ENCODE assay signal across 8 cellular contexts in genomic region chr5:38208782-38209378, GRCh38. TPM values are rescaled to one million over a fixed set of nuclear protein-coding genes. Genes with fewer than 3 reads are reported as not detected.
A peak's percentile ranks its signal among the peaks of the same experiment; 100 is the strongest.
DNase-seq lines count a peak whose midpoint lies in the region; ATAC-seq and TF ChIP-seq lines count a peak whose summit lies in the region.

No MANE protein-coding gene starts in this region.

- no peak overlapping the region for H3K27ac ChIP-seq in KMS-11
- H3K27ac ChIP-seq in RWPE2 (ENCODE audit: poor library complexity, severe bottlenecking), result no peak overlapping the region
- H3K27ac ChIP-seq in tibial nerve, result no peak overlapping the region
- H3K27ac ChIP-seq in CD4-positive, alpha-beta T cell (ENCODE audit: low read depth, low read length), result no peak overlapping the region

- H3K4me3 ChIP-seq in KMS-11 (IDR thresholded peaks at IDR 0.05; ENCODE audit: insufficient read depth, low read depth, low read length), result no peak overlapping the region
- H3K4me3 ChIP-seq in RWPE2 (ENCODE audit: severe bottlenecking), result no peak overlapping the region
- H3K4me3 ChIP-seq in tibial nerve, result no peak overlapping the region

- no peaks in the 10 kb centered on the region for H3K36me3 Mint-ChIP-seq in CD4-positive, alpha-beta T cell (ENCODE audit: low read depth)

- H3K27me3 ChIP-seq in KMS-11 (ENCODE audit: insufficient read depth, low read depth) (no peaks in the 10 kb centered on the region), RWPE2 (ENCODE audit: insufficient read depth, poor library complexity, severe bottlenecking) (peaks cover 12% of the 10 kb centered on the region), tibial nerve (no peaks in the 10 kb centered on the region)
- no peaks in the 10 kb centered on the region for H3K27me3 ChIP-seq in CD4-positive, alpha-beta T cell (ENCODE audit: control insufficient read depth, insufficient read depth, low read length)

- no peak overlapping the region for H2AFZ ChIP-seq in KMS-11 (ENCODE audit: low read depth)

- peaks cover 16% of the 10 kb centered on the region for H3K27me3 Mint-ChIP-seq in CD4-positive, alpha-beta T cell

- H3K4me3 Mint-ChIP-seq in CD4-positive, alpha-beta T cell, result no peak overlapping the region

- H3K9me3 ChIP-seq in RWPE2 (ENCODE audit: severe bottlenecking) (no peaks in the 10 kb centered on the region), tibial nerve (no peaks in the 10 kb centered on the region)
- H3K9me3 ChIP-seq in CD4-positive, alpha-beta T cell (ENCODE audit: control insufficient read depth, low read length), result no peaks in the 10 kb centered on the region

- no peak for TF ChIP-seq EP300 in tibial nerve (IDR thresholded peaks at IDR 0.05)

- peak; percentile 68 for TF ChIP-seq CTCF in KMS-11 (conservative IDR thresholded peaks at IDR 0.05; ENCODE audit: low read depth, low read length)
- peak; percentile 88 for TF ChIP-seq CTCF in RWPE2 (IDR thresholded peaks at IDR 0.05; ENCODE audit: poor library complexity, severe bottlenecking)
- peak; percentile 11 to 48 (median 32) for TF ChIP-seq CTCF in tibial nerve (IDR thresholded peaks at IDR 0.05)
- TF ChIP-seq CTCF in CD4-positive, alpha-beta T cell (IDR thresholded peaks at IDR 0.05), result no peak

- no peak overlapping the region for H3K9ac ChIP-seq in KMS-11

- ATAC-seq in RWPE2 (ENCODE audit: low read depth) (peak; percentile 75), HG02759 (IDR thresholded peaks at IDR 0.05; ENCODE audit: unreplicated experiment) (no peak), GM19397 (IDR thresholded peaks at IDR 0.05; ENCODE audit: unreplicated experiment) (no peak)
- ATAC-seq in CD4-positive, alpha-beta T cell (ENCODE audit: poor library complexity), result no peak

- CTCF ChIA-PET in CD4-positive, alpha-beta T cell (lab: Charles Lee), result no interaction called here

- H3K36me3 ChIP-seq in KMS-11 (ENCODE audit: insufficient read depth), result no peaks in the 10 kb centered on the region
- no peaks in the 10 kb centered on the region for H3K36me3 ChIP-seq in RWPE2 (ENCODE audit: low read depth)
- H3K36me3 ChIP-seq in tibial nerve, result no peaks in the 10 kb centered on the region

- DNase-seq in EH (ENCODE audit: low read depth), result peak; percentile 32
- DNase-seq in RWPE2 (ENCODE audit: low spot score), result no peak
- peak; percentile 52 for DNase-seq in glomerular visceral epithelial cell (ENCODE audit: extremely low spot score)
- no peak for DNase-seq in tibial nerve (ENCODE audit: low spot score in 2 of 2)
- DNase-seq in CD4-positive, alpha-beta T cell, result no peak

- no peak overlapping the region for H3K4me2 ChIP-seq in KMS-11

- H3K4me1 Mint-ChIP-seq in CD4-positive, alpha-beta T cell (ENCODE audit: low read depth), result no peaks in the 10 kb centered on the region

- H4K20me1 ChIP-seq in KMS-11 (ENCODE audit: insufficient read depth), result no peaks in the 10 kb centered on the region

- POLR2A ChIA-PET in CD4-positive, alpha-beta T cell (lab: Charles Lee), result no interaction called here

- WGBS in tibial nerve, 2 donors, result 4 to 10% methylated on average over 1 of the region's 1 CpG

- H3K27ac Mint-ChIP-seq in CD4-positive, alpha-beta T cell, result no peak overlapping the region

- intact Hi-C loops in CD4-positive, alpha-beta T cell (cut with DNase I, micrococcal nuclease), result no loop called here

- no peak for TF ChIP-seq POLR2A in tibial nerve (IDR thresholded peaks at IDR 0.05)

- H3K4me1 ChIP-seq in KMS-11 (ENCODE audit: low read depth, poor library complexity, severe bottlenecking), result peaks cover 7% of the 10 kb centered on the region
- H3K4me1 ChIP-seq in RWPE2 (ENCODE audit: insufficient read depth, poor library complexity, severe bottlenecking), result no peaks in the 10 kb centered on the region
- H3K4me1 ChIP-seq in tibial nerve, result no peaks in the 10 kb centered on the region

- H3K79me2 ChIP-seq in KMS-11 (ENCODE audit: insufficient read depth, low read depth), result no peaks in the 10 kb centered on the region

- H3K9me3 Mint-ChIP-seq in CD4-positive, alpha-beta T cell, result no peaks in the 10 kb centered on the region

RNA-seq across cellular contexts. Expression of gene EGFLAM, which starts 49.5 kb away (rescaled TPM):
- 10 to 100 TPM; 18.4 to 64.5 (median 51.1) TPM for total RNA-seq in tibial nerve
- not detected for total RNA-seq in CD4-positive, alpha-beta T cell

Comparison
In these comparisons a context has a peak if more than half of its experiments do, and no peak if none do; other contexts are left out.
1. DNase-seq: peak in EH (single experiment) and glomerular visceral epithelial cell (single experiment); none in RWPE2 (single experiment), tibial nerve (0 of 2) and CD4-positive, alpha-beta T cell (0 of 10).
2. RNA of gene EGFLAM, which starts 49.5 kb away (total RNA-seq): 18.4 to 64.5 TPM in tibial nerve; not detected in CD4-positive, alpha-beta T cell; every median in the first group is over 10 times any median in the second.